Comparison of ENCODE assay signal across 8 cellular contexts in the genomic region with DNA sequence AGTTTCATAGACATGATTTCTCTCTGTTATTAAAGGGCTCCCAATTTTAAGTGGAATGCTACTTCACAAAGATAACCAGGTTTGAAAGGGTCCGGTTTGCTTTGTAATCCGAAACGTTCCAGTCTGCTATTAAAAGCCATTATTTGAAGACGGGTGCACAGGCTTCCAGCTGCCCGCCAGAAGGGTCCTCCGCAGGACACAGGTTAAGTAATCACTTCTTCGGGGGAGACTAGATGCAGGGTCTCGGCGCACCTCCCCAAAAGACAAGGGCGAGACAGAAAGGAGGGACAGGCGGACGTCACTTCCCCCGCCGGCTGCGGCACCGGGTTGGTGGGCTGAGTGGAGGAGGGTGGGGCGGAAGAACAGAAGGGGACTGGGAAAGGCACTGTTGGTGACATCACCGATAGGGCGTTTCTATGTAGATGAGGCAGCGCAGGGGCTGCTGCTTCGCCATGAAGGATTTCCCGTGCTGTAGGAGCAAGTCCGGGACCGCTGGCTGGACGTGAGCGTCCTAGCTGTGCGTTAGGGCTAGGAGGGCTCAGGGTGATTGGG. TPM values are rescaled to one million over a fixed set of nuclear protein-coding genes. Genes with fewer than 3 reads are reported as not detected.
DNase-seq lines count a peak whose midpoint lies in the region; ATAC-seq and TF ChIP-seq lines count a peak whose summit lies in the region.

No MANE protein-coding gene starts in this region.

- H3K27ac ChIP-seq in BLaER1 treated with 17β-estradiol and CSF1 and Interleukin-3, amounts not matched to agents 10 nM and 100 nM, result peak overlapping the region; percentile 96 to 98 (median 98)
- peak overlapping the region; percentile 99 for H3K27ac ChIP-seq in lower lobe of right lung

- no peak for TF ChIP-seq CTCF in lower lobe of right lung (IDR thresholded peaks at IDR 0.05)

- peak overlapping the region; percentile 94 to 97 (median 96) for H3K9ac ChIP-seq in BLaER1 treated with 17β-estradiol and CSF1 and Interleukin-3, amounts not matched to agents 10 nM and 100 nM

- peak; percentile 83 for ATAC-seq in GM19438 (IDR thresholded peaks at IDR 0.05; ENCODE audit: low read depth, unreplicated experiment)
- ATAC-seq in HG03565 (IDR thresholded peaks at IDR 0.05; ENCODE audit: unreplicated experiment), result peak; percentile 77
- peak; percentile 100 for ATAC-seq in lower lobe of right lung

- H3K4me3 ChIP-seq in BLaER1 treated with 17β-estradiol and CSF1 and Interleukin-3, amounts not matched to agents 10 nM and 100 nM, result peak overlapping the region; percentile 59 to 74 (median 66)
- H3K4me3 ChIP-seq in lower lobe of right lung, result peak overlapping the region; percentile 60

- H3K4me2 ChIP-seq in BLaER1 treated with 17β-estradiol and CSF1 and Interleukin-3, amounts not matched to agents 10 nM and 100 nM, result peak overlapping the region; percentile 83 to 94 (median 90)

- H4K20me1 ChIP-seq in BLaER1 treated with 17β-estradiol and CSF1 and Interleukin-3, amounts not matched to agents 10 nM and 100 nM, result no peaks in the 10 kb centered on the region

- no peaks in the 10 kb centered on the region for H3K27me3 ChIP-seq in BLaER1 treated with 17β-estradiol and CSF1 and Interleukin-3, amounts not matched to agents 10 nM and 100 nM
- no peaks in the 10 kb centered on the region for H3K27me3 ChIP-seq in lower lobe of right lung (ENCODE audit: low read depth)

- peaks cover 12 to 20% (median 16%) of the 10 kb centered on the region in 11 experiments; a peak in 20 of 22 replicates for H3K9me3 ChIP-seq in BLaER1 treated with 17β-estradiol and CSF1 and Interleukin-3, amounts not matched to agents 10 nM and 100 nM (replicated peaks in 1 of 11)
- peaks cover 4% of the 10 kb centered on the region for H3K9me3 ChIP-seq in lower lobe of right lung

- peak; percentile 97 for DNase-seq in NCI-H748 treated with DMSO at 0.1 percent for 48 hours (lab: John Stamatoyannopoulos, UW)
- peak; percentile 100 for DNase-seq in activated CD4-positive, alpha-beta T cell treated with anti-CD3 and anti-CD28 coated beads, Interleukin-2, amount 50 U/mL, for 4 hours
- peak; percentile 97 for DNase-seq in effector CD8-positive, alpha-beta T cell (lab: John Stamatoyannopoulos, UW)
- DNase-seq in lower lobe of right lung, result peak; percentile 97
- DNase-seq in stimulated activated CD4-positive, alpha-beta T cell treated with anti-CD3 and anti-CD28 coated beads, TNF-alpha, amount 100 ng/mL, for 1 hour (ENCODE audit: low read depth in 3 of 3, low spot score in 1 of 3), result peak; percentile 95 to 99 (median 96)

- intact Hi-C loops in lower lobe of right lung (cut with DNase I), result no loop called here

- H3K4me1 ChIP-seq in BLaER1 treated with 17β-estradiol and CSF1 and Interleukin-3, amounts not matched to agents 10 nM and 100 nM, result peaks cover 48 to 67% (median 59%) of the 10 kb centered on the region in 10 experiments
- H3K4me1 ChIP-seq in lower lobe of right lung, result no peaks in the 10 kb centered on the region

- H3K36me3 ChIP-seq in BLaER1 treated with 17β-estradiol and CSF1 and Interleukin-3, amounts not matched to agents 10 nM and 100 nM, result no peaks in the 10 kb centered on the region
- H3K36me3 ChIP-seq in lower lobe of right lung, result no peaks in the 10 kb centered on the region

RNA-seq across cellular contexts. Expression of a gene that starts 8.9 kb away (rescaled TPM):
- total RNA-seq in lower lobe of right lung, result 6,803 TPM

RNA-seq across cellular contexts. Expression of a gene that starts 17.1 kb away (rescaled TPM):
- total RNA-seq in lower lobe of right lung, result 21.0 TPM

Comparison
In these comparisons a context has a peak if more than half of its experiments do, and no peak if none do; other contexts are left out.
1. Peak in every context shown above with its lines: DNase-seq, ATAC-seq, H3K4me3 ChIP-seq and H3K27ac ChIP-seq.